ENCODE assay signal across 1 cellular context in genomic region chr1:33369764-33370163, GRCh38.
TF ChIP-seq lines count a peak whose summit lies in the region.

No MANE protein-coding gene starts in this region.

TF ChIP-seq in IMR-90, 13 proteins besides CTCF, POLR2A, EP300 and RAD21:
- TF ChIP-seq USF2 (IDR thresholded peaks at IDR 0.05; ENCODE audit: low read depth, low read length) (no peak), MXI1 (IDR thresholded peaks at IDR 0.05; ENCODE audit: borderline replicate concordance, low read depth, low read length) (no peak), RCOR1 (IDR thresholded peaks at IDR 0.05; ENCODE audit: insufficient replicate concordance, low read length) (no peak), MAFK (IDR thresholded peaks at IDR 0.05; ENCODE audit: low read depth, low read length) (no peak), SMC3 (IDR thresholded peaks at IDR 0.05; ENCODE audit: low read depth, low read length) (no peak), MAZ (IDR thresholded peaks at IDR 0.05; ENCODE audit: borderline replicate concordance, low read depth, low read length) (no peak), FOS (IDR thresholded peaks at IDR 0.05; ENCODE audit: low read depth, low read length) (no peak), RFX5 (IDR thresholded peaks at IDR 0.05; ENCODE audit: low read depth, low read length) (no peak), CEBPB (IDR thresholded peaks at IDR 0.05; ENCODE audit: low read depth, low read length) (no peak), BHLHE40 (IDR thresholded peaks at IDR 0.05; ENCODE audit: low read depth, low read length) (no peak), NFE2L2 (IDR thresholded peaks at IDR 0.05; ENCODE audit: low read depth, low read length) (no peak), CHD1 (IDR thresholded peaks at IDR 0.05; ENCODE audit: low read depth, low read length) (no peak)
- TF ChIP-seq, protein P1, sequence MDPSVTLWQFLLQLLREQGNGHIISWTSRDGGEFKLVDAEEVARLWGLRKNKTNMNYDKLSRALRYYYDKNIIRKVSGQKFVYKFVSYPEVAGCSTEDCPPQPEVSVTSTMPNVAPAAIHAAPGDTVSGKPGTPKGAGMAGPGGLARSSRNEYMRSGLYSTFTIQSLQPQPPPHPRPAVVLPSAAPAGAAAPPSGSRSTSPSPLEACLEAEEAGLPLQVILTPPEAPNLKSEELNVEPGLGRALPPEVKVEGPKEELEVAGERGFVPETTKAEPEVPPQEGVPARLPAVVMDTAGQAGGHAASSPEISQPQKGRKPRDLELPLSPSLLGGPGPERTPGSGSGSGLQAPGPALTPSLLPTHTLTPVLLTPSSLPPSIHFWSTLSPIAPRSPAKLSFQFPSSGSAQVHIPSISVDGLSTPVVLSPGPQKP (IDR thresholded peaks at IDR 0.05; ENCODE audit: borderline replicate concordance, low read depth, low read length): no peak
